7 cellular contexts compared by ENCODE assay signal in genomic region chr11:35167451-35167954, GRCh38. TPM values are rescaled to one million over a fixed set of nuclear protein-coding genes. Genes with fewer than 3 reads are reported as not detected.
A peak's percentile ranks its signal among the peaks of the same experiment; 100 is the strongest.
DNase-seq lines count a peak whose midpoint lies in the region; ATAC-seq, FAIRE-seq and TF ChIP-seq lines count a peak whose summit lies in the region.

No MANE protein-coding gene starts in this region.

- H3K4me3 ChIP-seq in adrenal gland (no peak overlapping the region), kidney (ENCODE audit: low read length in 2 of 2) (no peak overlapping the region), suprapubic skin (no peak overlapping the region)

- H3K27me3 Mint-ChIP-seq in WTC11 (ENCODE audit: low read depth) = no peaks in the 10 kb centered on the region

- POLR2A ChIA-PET in WTC11 (lab: Charles Lee) = no interaction called here

- H3K36me3 ChIP-seq in KOPT-K1 (ENCODE audit: insufficient read depth, low read length) (no peaks in the 10 kb centered on the region), adrenal gland (replicated peaks in 1 of 2) (no peaks in the 10 kb centered on the region), kidney (ENCODE audit: control insufficient read depth in 1 of 2, insufficient read depth in 2 of 2, low read length in 2 of 2) (no peaks in the 10 kb centered on the region), suprapubic skin (no peaks in the 10 kb centered on the region)

- H3K4me1 ChIP-seq in adrenal gland (replicated peaks in 1 of 2) (peaks cover 9 to 63% of the 10 kb centered on the region in 2 donors), kidney (ENCODE audit: control insufficient read depth in 1 of 2, insufficient read depth in 1 of 2, low read depth in 1 of 2, low read length in 2 of 2) (peaks cover 4 to 7% of the 10 kb centered on the region in 2 donors), suprapubic skin (peaks cover 96% of the 10 kb centered on the region)

- TF ChIP-seq POLR2A in adrenal gland (IDR thresholded peaks at IDR 0.05) (no peak), suprapubic skin (IDR thresholded peaks at IDR 0.05) (no peak)

- peaks cover 17% of the 10 kb centered on the region for H3K4me1 Mint-ChIP-seq in WTC11

- H3K27ac ChIP-seq in KOPT-K1 (ENCODE audit: low read depth, low read length, poor library complexity, severe bottlenecking) = peak overlapping the region; percentile 98
- H3K27ac ChIP-seq in adrenal gland = peak overlapping the region in 3 of 5 donors; percentile 40 to 52 (median 51)
- peak overlapping the region; percentile 27 to 74 for H3K27ac ChIP-seq in kidney (ENCODE audit: low read depth in 2 of 2, low read length in 2 of 2)
- H3K27ac ChIP-seq in suprapubic skin = peak overlapping the region; percentile 85

- FAIRE-seq in kidney (lab: Jason Lieb, UNC) = no peak

- no peaks in the 10 kb centered on the region for H3K36me3 Mint-ChIP-seq in WTC11

- H3K9me3 ChIP-seq in KOPT-K1 (ENCODE audit: insufficient read depth, low read length, poor library complexity, severe bottlenecking) (no peaks in the 10 kb centered on the region), adrenal gland (replicated peaks in 1 of 3) (no peaks in the 10 kb centered on the region), kidney (ENCODE audit: control insufficient read depth in 1 of 2, low read length in 2 of 2) (no peaks in the 10 kb centered on the region), suprapubic skin (no peaks in the 10 kb centered on the region)

- H3K4me3 Mint-ChIP-seq in WTC11 = no peak overlapping the region

- no peaks in the 10 kb centered on the region for H3K9me3 Mint-ChIP-seq in WTC11

- CTCF ChIA-PET in WTC11 (lab: Charles Lee) = interaction anchor here (1.2 kb wide), 1 partner anchor 13 kb away, joined by 3 read pairs; no protein-coding TSS in a partner anchor

- 20 to 50% (median 39%) methylated on average over 1 to 2 of the region's 2 CpGs for WGBS in adrenal gland, 4 donors
- WGBS in suprapubic skin = 40% methylated on average over 2 of the region's 2 CpGs

- ATAC-seq in GM18870 (IDR thresholded peaks at IDR 0.05; ENCODE audit: unreplicated experiment) (no peak), WTC11 (no peak)

- intact Hi-C loops in adrenal gland (cut with DNase I) (no loop called here), kidney (cut with DNase I) (no loop called here)

- no peak for TF ChIP-seq EP300 in suprapubic skin (IDR thresholded peaks at IDR 0.05)

- peak in 2 of 7 donors; percentile 24 to 35 for DNase-seq in adrenal gland
- peak; percentile 81 for DNase-seq in kidney
- DNase-seq in suprapubic skin (ENCODE audit: low spot score in 2 of 2) = no peak
- DNase-seq in Kasumi-1 (lab: John Stamatoyannopoulos, UW) = no peak
- no peak for DNase-seq in WTC11 (ENCODE audit: low spot score)

- TF ChIP-seq CTCF in adrenal gland (IDR thresholded peaks at IDR 0.05) (no peak), kidney (IDR thresholded peaks at IDR 0.05; ENCODE audit: borderline replicate concordance, extremely low read depth, insufficient read depth) (no peak), suprapubic skin (IDR thresholded peaks at IDR 0.05) (no peak), WTC11 (IDR thresholded peaks at IDR 0.05) (no peak)

- H3K9ac ChIP-seq in kidney (ENCODE audit: low read length in 2 of 2) = no peak overlapping the region

- H3K27ac Mint-ChIP-seq in WTC11 = no peak overlapping the region

- H3K27me3 ChIP-seq in adrenal gland (no peaks in the 10 kb centered on the region), suprapubic skin (no peaks in the 10 kb centered on the region)

TF ChIP-seq in WTC11, 78 proteins besides CTCF, POLR2A, EP300 and RAD21:
- no peak for TF ChIP-seq E2F4 (CRISPR knock-in tag; IDR thresholded peaks at IDR 0.05; ENCODE audit: borderline replicate concordance, low read depth)
- TF ChIP-seq FOXP1 (CRISPR knock-in tag; IDR thresholded peaks at IDR 0.05; ENCODE audit: borderline replicate concordance) = no peak
- no peak for TF ChIP-seq TP53 (CRISPR knock-in tag; IDR thresholded peaks at IDR 0.05)
- TF ChIP-seq, protein P1, sequence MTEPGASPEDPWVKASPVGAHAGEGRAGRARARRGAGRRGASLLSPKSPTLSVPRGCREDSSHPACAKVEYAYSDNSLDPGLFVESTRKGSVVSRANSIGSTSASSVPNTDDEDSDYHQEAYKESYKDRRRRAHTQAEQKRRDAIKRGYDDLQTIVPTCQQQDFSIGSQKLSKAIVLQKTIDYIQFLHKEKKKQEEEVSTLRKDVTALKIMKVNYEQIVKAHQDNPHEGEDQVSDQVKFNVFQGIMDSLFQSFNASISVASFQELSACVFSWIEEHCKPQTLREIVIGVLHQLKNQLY (CRISPR knock-in tag; IDR thresholded peaks at IDR 0.05) = no peak
- TF ChIP-seq HMGXB4 (CRISPR knock-in tag; IDR thresholded peaks at IDR 0.05) = no peak
- no peak for TF ChIP-seq ESRRA (CRISPR knock-in tag; IDR thresholded peaks at IDR 0.05; ENCODE audit: borderline replicate concordance)
- no peak for TF ChIP-seq FOXJ3 (CRISPR knock-in tag; IDR thresholded peaks at IDR 0.05; ENCODE audit: borderline replicate concordance)
- no peak for TF ChIP-seq ZNF121 (CRISPR knock-in tag; IDR thresholded peaks at IDR 0.05)
- no peak for TF ChIP-seq ZBTB21 (CRISPR knock-in tag; IDR thresholded peaks at IDR 0.05; ENCODE audit: borderline replicate concordance)
- no peak for TF ChIP-seq JUN (CRISPR knock-in tag; IDR thresholded peaks at IDR 0.05)
- TF ChIP-seq KAT7 (CRISPR knock-in tag; IDR thresholded peaks at IDR 0.05; ENCODE audit: borderline replicate concordance) = no peak
TF ChIP-seq in WTC11: peak in this region for 0.

RNA-seq across cellular contexts. Expression of gene CD44, which starts 28.5 kb away (rescaled TPM):
- total RNA-seq in adrenal gland (100 to 1,000 TPM in 2 of 8 donors, 10 to 100 TPM in 6; 65.3 to 110 (median 83.2) TPM), kidney (235 TPM), suprapubic skin (1,000 to 10,000 TPM; 1,361 to 2,207 (median 1,502) TPM), WTC11 (2021) (9.6 to 12.0 TPM (median 10.3 TPM) in 3 replicates)
- polyA plus RNA-seq in adrenal gland (10 to 100 TPM; 20.2 to 81.2 (median 32.5) TPM), kidney (ENCODE audit: insufficient read depth, low read depth, low replicate concordance) (13.8 TPM)
